In the genomic region with DNA sequence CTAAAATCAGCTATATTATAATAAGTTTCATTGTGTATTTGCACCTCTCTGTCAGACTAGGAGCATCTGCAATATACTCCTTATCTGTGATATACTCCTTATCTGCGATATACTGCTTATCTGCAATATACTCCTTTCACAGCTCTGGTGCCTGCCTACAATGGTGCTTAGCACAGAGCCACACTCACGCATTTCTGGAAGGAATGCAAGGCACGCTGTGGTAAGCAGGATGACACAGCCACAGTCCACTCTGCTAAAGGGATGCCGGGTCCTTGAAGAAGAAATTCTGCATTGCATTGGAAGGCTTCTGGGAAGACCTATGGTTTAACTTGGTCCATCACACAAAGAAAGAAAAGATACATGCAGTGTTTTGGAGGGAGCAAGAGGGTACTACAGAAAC, we compare ENCODE assay signal across 1 cellular context.
TF ChIP-seq lines count a peak whose summit lies in the region.

No MANE protein-coding gene starts in this region.

TF ChIP-seq in SK-N-SH, 30 proteins besides CTCF, POLR2A, EP300 and RAD21 (continued from another document):
- no peak for TF ChIP-seq REST (IDR thresholded peaks at IDR 0.05; ENCODE audit: low read depth, low read length)
- no peak for TF ChIP-seq FOSL2 (IDR thresholded peaks at IDR 0.05; ENCODE audit: borderline replicate concordance, low read depth)
- TF ChIP-seq NFIC (IDR thresholded peaks at IDR 0.05; ENCODE audit: borderline replicate concordance) = no peak
- TF ChIP-seq MEF2A (IDR thresholded peaks at IDR 0.05; ENCODE audit: borderline replicate concordance, low read depth) = no peak
- no peak for TF ChIP-seq EZH2phosphoT487 (IDR thresholded peaks at IDR 0.05; ENCODE audit: borderline replicate concordance, low read depth)
